1 cellular context compared by ENCODE assay signal in the genomic region with DNA sequence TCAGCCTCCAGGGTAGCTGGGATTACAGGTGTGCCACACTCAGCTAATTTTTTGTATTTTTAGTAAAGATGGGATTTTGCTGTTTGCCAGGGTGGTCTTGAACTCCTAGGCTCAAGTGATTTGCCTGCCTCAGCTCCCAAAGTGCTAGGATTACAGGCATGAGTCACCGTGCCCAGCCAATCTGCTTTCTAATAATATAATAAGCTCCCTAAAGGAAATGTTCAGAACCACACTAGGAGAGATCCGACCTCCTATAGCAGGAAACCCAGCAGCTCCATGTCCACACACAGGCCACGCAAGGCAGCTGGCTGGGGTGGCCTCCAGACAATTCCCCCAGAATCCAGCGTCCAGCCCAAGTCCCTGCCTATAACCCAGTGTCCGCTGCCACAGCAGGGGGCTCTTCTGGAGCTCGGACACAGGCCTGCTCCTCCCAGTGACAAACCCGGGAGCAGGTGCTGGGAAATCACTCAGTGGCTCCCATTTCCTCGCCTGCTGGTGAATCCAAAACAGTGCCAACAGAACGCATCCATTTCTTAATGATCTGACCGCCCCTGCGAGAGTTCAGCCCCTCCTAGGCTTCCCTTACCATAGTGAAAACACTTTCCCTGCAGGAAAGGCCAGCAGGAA.
TF ChIP-seq lines count a peak whose summit lies in the region.

No MANE protein-coding gene starts in this region.

TF ChIP-seq in SK-N-SH, 30 proteins besides CTCF, POLR2A, EP300 and RAD21 (continued from another document):
- 0 out of 2 replicates have a peak, but pooled peaks have one; percentile 5 for TF ChIP-seq JUND (IDR thresholded peaks at IDR 0.05)
